ENCODE assay signal across 7 cellular contexts in the genomic region with DNA sequence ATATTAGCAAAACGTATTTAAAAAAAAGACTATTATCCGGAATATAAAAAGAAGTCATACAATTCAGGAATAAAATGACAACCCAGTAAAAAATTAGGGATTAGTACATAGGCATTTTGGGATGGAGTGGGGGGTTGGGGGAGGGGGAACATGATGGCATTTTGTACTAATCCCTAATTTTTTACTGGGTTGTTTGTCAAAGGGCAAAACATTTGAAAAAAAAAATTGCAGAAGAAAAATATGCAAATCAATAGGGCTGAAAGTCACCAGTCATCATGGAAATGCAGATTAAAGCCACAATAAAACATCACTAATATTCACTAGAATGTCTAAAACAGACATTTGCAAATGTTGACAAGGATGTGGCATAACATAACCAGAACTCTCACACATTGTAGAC.
"Had no signal": no experiment of that assay in that cellular context is flagged by ENCODE, and none has a peak within 500 bp of the region (broad histone marks: within the 10 kb centered on the region; RNA-seq: fewer than 3 reads in every experiment).

No MANE protein-coding gene starts in this region.

- DNase-seq: GDM1, GF-D8 had no signal

- ATAC-seq: GM12878 had no signal

- H3K4me3 ChIP-seq: GM12878 had no signal

- FAIRE-seq: GM12878, GM12891, GM12892, GM18507, GM19239 had no signal
